In genomic region chr2:111711270-111711669, GRCh38 we compare ENCODE assay signal across 17 cellular contexts.
"Had no signal": no experiment of that assay in that cellular context is flagged by ENCODE, and none has a peak within 500 bp of the region (broad histone marks: within the 10 kb centered on the region; RNA-seq: fewer than 3 reads in every experiment).

No MANE protein-coding gene starts in this region.

- H3K4me1 ChIP-seq: foreskin keratinocyte had no signal

- H3K4me3 Mint-ChIP-seq: naive thymus-derived CD4-positive, alpha-beta T cell; nephron progenitor cell had no signal

- H3K36me3 ChIP-seq: sigmoid colon, stomach, thoracic aorta had no signal

- H3K4me3 ChIP-seq: psoas muscle, sigmoid colon, skin epidermis, stomach, thoracic aorta had no signal

- H3K27ac Mint-ChIP-seq: naive thymus-derived CD4-positive, alpha-beta T cell; nephron progenitor cell had no signal

- ATAC-seq: foreskin keratinocyte, left colon, left ventricle myocardium superior, psoas muscle had no signal

- H3K27me3 ChIP-seq: sigmoid colon, stomach had no signal

- H3K9me3 ChIP-seq: psoas muscle, sigmoid colon, thoracic aorta had no signal

- H3K27ac ChIP-seq: foreskin keratinocyte, psoas muscle, sigmoid colon, skin epidermis, stomach, thoracic aorta had no signal

- FAIRE-seq: endothelial cell of umbilical vein had no signal

- DNase-seq: erythroblast; foreskin keratinocyte; left colon; left ventricle myocardium superior; naive thymus-derived CD4-positive, alpha-beta T cell; nephron progenitor cell; psoas muscle; retina; sigmoid colon; stimulated activated CD4-positive, alpha-beta T cell treated with anti-CD3 and anti-CD28 coated beads, Interleukin-2, amount 100 ng/mL, for 24 hours; stimulated activated naive CD4-positive, alpha-beta T cell; stomach; substantia nigra; trophoblast cell had no signal
